ENCODE assay signal across 8 cellular contexts in genomic region chr9:137028013-137028280, GRCh38. TPM values are rescaled to one million over a fixed set of nuclear protein-coding genes. Genes with fewer than 3 reads are reported as not detected.
DNase-seq lines count a peak whose midpoint lies in the region; ATAC-seq and TF ChIP-seq lines count a peak whose summit lies in the region.

Gene ABCA2, minus strand, starts transcription at chr9:137028237. Its CDS starts 97 bp downstream, at chr9:137028140.

- ATAC-seq in GM21390 (IDR thresholded peaks at IDR 0.05; ENCODE audit: unreplicated experiment) (no peak), GM21737 (IDR thresholded peaks at IDR 0.05; ENCODE audit: unreplicated experiment) (no peak)

- H3K36me3 Mint-ChIP-seq in T-helper 1 cell treated with Interleukin-12 subunit alpha and Interleukin-12 subunit beta and Interleukin-4 antibody, amounts not matched to agents 30 μg/mL and 1 μg/mL, for 36 hours (ENCODE audit: low read depth): no peaks in the 10 kb centered on the region
- H3K36me3 Mint-ChIP-seq in osteocyte (ENCODE audit: unreplicated experiment): no peaks in the 10 kb centered on the region

- H3K9ac ChIP-seq in GM23248: peak within 1 kb of the TSS; percentile 72

- DNase-seq in GM23248 (no peak), foreskin fibroblast (no peak), osteocyte (ENCODE audit: extremely low spot score, unreplicated experiment) (no peak), NK-92 (lab: John Stamatoyannopoulos, UW; ENCODE audit: unreplicated experiment) (no peak), medulla oblongata (ENCODE audit: extremely low spot score) (no peak)

- no peaks in the 10 kb centered on the region for H3K9me2 ChIP-seq in GM23248 (ENCODE audit: insufficient read depth)

- H3K79me2 ChIP-seq in GM23248 (ENCODE audit: insufficient read depth): no peaks in the 10 kb centered on the region

- no peaks in the 10 kb centered on the region for H4K20me1 ChIP-seq in GM23248 (ENCODE audit: insufficient read depth)

- 0% methylated on average over 12 to 36 of the region's 45 CpGs for WGBS in GM23248 (ENCODE audit: low coverage in 1 of 2, low lambda C conversion rate in 2 of 2, missing lambda C conversion rate in 2 of 2), 2 experiments

- no peaks in the 10 kb centered on the region for H3K4me1 ChIP-seq in GM23248 (ENCODE audit: insufficient read depth)

- no peaks in the 10 kb centered on the region for H3K9me3 Mint-ChIP-seq in T-helper 1 cell treated with Interleukin-12 subunit alpha and Interleukin-12 subunit beta and Interleukin-4 antibody, amounts not matched to agents 30 μg/mL and 1 μg/mL, for 36 hours
- no peaks in the 10 kb centered on the region for H3K9me3 Mint-ChIP-seq in osteocyte (ENCODE audit: unreplicated experiment)

- H3K27me3 ChIP-seq in GM23248 (replicated peaks; ENCODE audit: insufficient read depth): no peaks in the 10 kb centered on the region

- H3K4me3 ChIP-seq in GM23248 (peak within 1 kb of the TSS; percentile 77), foreskin fibroblast (ENCODE audit: low read depth in 1 of 2, low read length in 2 of 2) (peak within 1 kb of the TSS; percentile 51 to 57)

- H3K9me3 ChIP-seq in GM23248 (ENCODE audit: low read depth): no peaks in the 10 kb centered on the region

- H3K4me2 ChIP-seq in GM23248 (ENCODE audit: unreplicated experiment): peak within 1 kb of the TSS; percentile 86

- peaks cover 19% of the 10 kb centered on the region for H3K4me1 Mint-ChIP-seq in T-helper 1 cell treated with Interleukin-12 subunit alpha and Interleukin-12 subunit beta and Interleukin-4 antibody, amounts not matched to agents 30 μg/mL and 1 μg/mL, for 36 hours (ENCODE audit: low read depth)
- H3K4me1 Mint-ChIP-seq in osteocyte (ENCODE audit: unreplicated experiment): peaks cover 12% of the 10 kb centered on the region

- peak within 1 kb of the TSS; percentile 73 for H3K27ac Mint-ChIP-seq in T-helper 1 cell treated with Interleukin-12 subunit alpha and Interleukin-12 subunit beta and Interleukin-4 antibody, amounts not matched to agents 30 μg/mL and 1 μg/mL, for 36 hours
- H3K27ac Mint-ChIP-seq in osteocyte (ENCODE audit: unreplicated experiment): peak within 1 kb of the TSS; percentile 7

- no peak within 1 kb of the TSS for H3K27ac ChIP-seq in GM23248

- no peak for TF ChIP-seq CTCF in foreskin fibroblast (IDR thresholded peaks at IDR 0.05; ENCODE audit: low read depth, low read length)
- no peak for TF ChIP-seq CTCF in osteocyte (IDR thresholded peaks at IDR 0.05)

- H3F3A ChIP-seq in GM23248 (ENCODE audit: insufficient read depth): no peaks in the 10 kb centered on the region

- H3K36me3 ChIP-seq in GM23248 (ENCODE audit: low read depth): no peaks in the 10 kb centered on the region

- in situ Hi-C loops in GM23248 (cut with MboI): no loop called here

- H3K4me3 Mint-ChIP-seq in T-helper 1 cell treated with Interleukin-12 subunit alpha and Interleukin-12 subunit beta and Interleukin-4 antibody, amounts not matched to agents 30 μg/mL and 1 μg/mL, for 36 hours: peak within 1 kb of the TSS; percentile 82
- peak within 1 kb of the TSS; percentile 77 for H3K4me3 Mint-ChIP-seq in osteocyte (ENCODE audit: unreplicated experiment)

- peaks cover 4% of the 10 kb centered on the region for H3K27me3 Mint-ChIP-seq in T-helper 1 cell treated with Interleukin-12 subunit alpha and Interleukin-12 subunit beta and Interleukin-4 antibody, amounts not matched to agents 30 μg/mL and 1 μg/mL, for 36 hours (ENCODE audit: low read depth)
- no peaks in the 10 kb centered on the region for H3K27me3 Mint-ChIP-seq in osteocyte (ENCODE audit: unreplicated experiment)

- H2AFZ ChIP-seq in GM23248: peak within 1 kb of the TSS; percentile 79

RNA-seq across cellular contexts. Expression of gene ABCA2, which starts in this region (rescaled TPM):
- 33.2 and 49.4 TPM in 2 replicates for total RNA-seq in GM23248 (2014; rRNA removed; shearing (Covaris generic))
- 20.5 and 21.1 TPM in 2 replicates for polyA plus RNA-seq in GM23248 (2016; fragmentation: Nextera tagmentation; extraction: Ambion mirVana)
- total RNA-seq in osteocyte: 47.6 and 55.1 TPM in 2 replicates
